16 cellular contexts compared by ENCODE assay signal in the genomic region with DNA sequence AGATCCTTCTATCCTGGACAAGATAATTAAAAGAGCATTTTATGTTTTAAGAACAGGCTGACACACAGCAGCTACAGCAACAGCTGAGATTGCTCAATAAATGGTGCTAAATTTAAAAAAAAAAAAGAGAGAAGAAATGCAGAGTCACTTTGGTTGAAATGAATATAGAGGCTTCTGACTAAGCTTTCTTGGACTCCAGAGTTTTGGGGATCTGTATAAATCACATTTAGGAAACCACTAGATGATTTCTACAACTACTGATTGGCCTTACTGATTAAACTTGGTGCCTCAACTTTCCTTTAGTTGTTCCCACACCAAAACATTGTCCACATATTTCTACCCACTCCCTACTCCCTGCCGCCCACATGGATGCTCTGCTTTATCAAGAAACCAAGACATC.
DNase-seq lines count a peak whose midpoint lies in the region; ATAC-seq, FAIRE-seq and TF ChIP-seq lines count a peak whose summit lies in the region.
"Had no signal": no experiment of that assay in that cellular context is flagged by ENCODE, and none has a peak within 500 bp of the region (broad histone marks: within the 10 kb centered on the region; RNA-seq: fewer than 3 reads in every experiment).

No MANE protein-coding gene starts in this region.

- dilution Hi-C loops in IMR-90 (cut with HindIII; ENCODE audit: low sequenced_read_pairs, unreplicated experiment), result no loop called here

- H3K56ac ChIP-seq in IMR-90 (ENCODE audit: extremely low read depth, insufficient read depth, low read length), result no peak overlapping the region

- H3K36me3 Mint-ChIP-seq in astrocyte (ENCODE audit: low read depth, unreplicated experiment), result no peaks in the 10 kb centered on the region

- no peak overlapping the region for H2AFZ ChIP-seq in IMR-90 (replicated peaks; ENCODE audit: low read length, poor library complexity)
- no peak overlapping the region for H2AFZ ChIP-seq in astrocyte (ENCODE audit: low read depth, low read length)

- intact Hi-C loops in IMR-90 (cut with micrococcal nuclease), result loop anchor here (5.0 kb wide), 1 partner anchor 52 kb away; no protein-coding TSS in a partner anchor
- intact Hi-C loops in right cardiac atrium (cut with DNase I), result no loop called here
- intact Hi-C loops in testis (cut with DNase I; ENCODE audit: low total_unique reads), result no loop called here

- no peak overlapping the region for H4K5ac ChIP-seq in IMR-90 (ENCODE audit: low read depth, low read length)

- H3K14ac ChIP-seq in IMR-90 (replicated peaks; ENCODE audit: low read depth, low read length), result no peak overlapping the region

- TF ChIP-seq EP300 in gastroesophageal sphincter (IDR thresholded peaks at IDR 0.05), result no peak

- H4K20me1 ChIP-seq in IMR-90 (ENCODE audit: insufficient read depth, low read length), result no peaks in the 10 kb centered on the region
- H4K20me1 ChIP-seq in astrocyte (ENCODE audit: insufficient read depth, low read length), result no peaks in the 10 kb centered on the region

- no peak overlapping the region for H2BK120ac ChIP-seq in IMR-90 (ENCODE audit: low read depth, low read length)

- CTCF ChIA-PET in IMR-90 (lab: Yijun Ruan, JAX), result interaction anchor here (1.0 kb wide), 1 partner anchor 348 kb away, joined by 3 read pairs; no protein-coding TSS in a partner anchor

- no peak overlapping the region for H4K91ac ChIP-seq in IMR-90 (ENCODE audit: insufficient read depth, low read depth, low read length)

- peak; percentile 21; the same call in 1 of the 2 replicates for ATAC-seq in IMR-90 (ENCODE audit: low read depth)
- peak; percentile 61 to 70 for ATAC-seq in right cardiac atrium
- ATAC-seq in thoracic aorta (ENCODE audit: insufficient number of reproducible peaks, low FRiP score, low read depth), result peak; percentile 82
- ATAC-seq in gastroesophageal sphincter, result no peak
- ATAC-seq: esophagus mucosa had no signal

- H3K36me3 ChIP-seq in IMR-90 (ENCODE audit: control insufficient read depth, insufficient read depth, low read length) (no peaks in the 10 kb centered on the region), astrocyte (ENCODE audit: insufficient read depth, low read length) (no peaks in the 10 kb centered on the region), thoracic aorta (no peaks in the 10 kb centered on the region), gastroesophageal sphincter (no peaks in the 10 kb centered on the region), testis (ENCODE audit: low read depth, missing control alignments) (no peaks in the 10 kb centered on the region)

- no peak overlapping the region for H4K8ac ChIP-seq in IMR-90 (ENCODE audit: low read depth in 2 of 2, low read length in 2 of 2)

- H3K4me3 ChIP-seq in IMR-90 (ENCODE audit: insufficient read depth, low read depth, low read length), result no peak overlapping the region
- H3K4me3 ChIP-seq in astrocyte (ENCODE audit: insufficient read depth, low read depth, low read length), result no peak overlapping the region
- no peak overlapping the region for H3K4me3 ChIP-seq in right cardiac atrium (ENCODE audit: low read length)
- no peak overlapping the region for H3K4me3 ChIP-seq in thoracic aorta
- H3K4me3 ChIP-seq in gastroesophageal sphincter, result no peak overlapping the region
- no peak overlapping the region for H3K4me3 ChIP-seq in testis

- no peak overlapping the region for H3K18ac ChIP-seq in IMR-90 (ENCODE audit: low read depth, low read length)

- peak; percentile 41 for FAIRE-seq in astrocyte (lab: Jason Lieb, UNC)
- FAIRE-seq: RCC 7860 had no signal

- no peak overlapping the region for H2BK15ac ChIP-seq in IMR-90 (ENCODE audit: low read depth, low read length)

- POLR2A ChIA-PET in IMR-90 (lab: Charles Lee; ENCODE audit: unreplicated experiment), result interaction anchor here (0.6 kb wide), 1 partner anchor 91 kb away, joined by 7 read pairs; no protein-coding TSS in a partner anchor

- H3K4me1 ChIP-seq in IMR-90 (ENCODE audit: control insufficient read depth, insufficient read depth, low read length), result no peaks in the 10 kb centered on the region
- no peaks in the 10 kb centered on the region for H3K4me1 ChIP-seq in astrocyte (ENCODE audit: insufficient read depth, low read length)
- H3K4me1 ChIP-seq in right cardiac atrium (ENCODE audit: control insufficient read depth, insufficient read depth, low read length), result no peaks in the 10 kb centered on the region
- peaks cover 15 to 23% of the 10 kb centered on the region in 2 donors for H3K4me1 ChIP-seq in thoracic aorta (ENCODE audit: control insufficient read depth in 1 of 2, low read depth in 2 of 2)
- H3K4me1 ChIP-seq in gastroesophageal sphincter, result no peaks in the 10 kb centered on the region
- no peaks in the 10 kb centered on the region for H3K4me1 ChIP-seq in testis

- TF ChIP-seq CTCF in IMR-90 (conservative IDR thresholded peaks at IDR 0.05; ENCODE audit: low read depth, low read length) (no peak), astrocyte (IDR thresholded peaks at IDR 0.05; ENCODE audit: insufficient read depth, low read depth, low read length) (no peak), thoracic aorta (IDR thresholded peaks at IDR 0.05) (no peak), gastroesophageal sphincter (IDR thresholded peaks at IDR 0.05) (no peak), testis (IDR thresholded peaks at IDR 0.05) (no peak)

- in situ Hi-C loops in IMR-90 (cut with MboI; ENCODE audit: low sequenced_read_pairs), result no loop called here

- H3K4me2 ChIP-seq in IMR-90 (ENCODE audit: low read depth, low read length) (no peak overlapping the region), astrocyte (ENCODE audit: low read length) (no peak overlapping the region)

- no peak overlapping the region for H3K4me3 Mint-ChIP-seq in astrocyte (ENCODE audit: unreplicated experiment)
- H3K4me3 Mint-ChIP-seq: naive B cell had no signal

- H3K23ac ChIP-seq in IMR-90 (ENCODE audit: low read depth, low read length), result no peak overlapping the region

- no peak overlapping the region for H2AK9ac ChIP-seq in IMR-90 (replicated peaks; ENCODE audit: low read depth, low read length, poor library complexity)

- H3K27ac Mint-ChIP-seq in astrocyte (ENCODE audit: unreplicated experiment), result no peak overlapping the region

- no peaks in the 10 kb centered on the region for H3K9me3 Mint-ChIP-seq in astrocyte (ENCODE audit: unreplicated experiment)

- H3K4me1 Mint-ChIP-seq in astrocyte (ENCODE audit: low read depth, unreplicated experiment), result peaks cover 15% of the 10 kb centered on the region
- H3K4me1 Mint-ChIP-seq: naive B cell had no signal

- H2AK5ac ChIP-seq in IMR-90 (ENCODE audit: low read depth, low read length), result no peak overlapping the region

- H3K9me3 ChIP-seq in IMR-90 (ENCODE audit: control insufficient read depth, insufficient read depth, low read length) (no peaks in the 10 kb centered on the region), astrocyte (ENCODE audit: insufficient read depth, low read depth, low read length) (no peaks in the 10 kb centered on the region), right cardiac atrium (ENCODE audit: control insufficient read depth, low read length) (no peaks in the 10 kb centered on the region), thoracic aorta (no peaks in the 10 kb centered on the region), gastroesophageal sphincter (no peaks in the 10 kb centered on the region), testis (no peaks in the 10 kb centered on the region)

- H3K79me2 ChIP-seq in astrocyte (ENCODE audit: insufficient read depth, low read length), result no peaks in the 10 kb centered on the region

- TF ChIP-seq RAD21 in IMR-90 (IDR thresholded peaks at IDR 0.05; ENCODE audit: low read length), result no peak

- H3K27me3 ChIP-seq in IMR-90 (ENCODE audit: control insufficient read depth, insufficient read depth, low read length), result no peaks in the 10 kb centered on the region
- H3K27me3 ChIP-seq in astrocyte (ENCODE audit: insufficient read depth, low read length), result no peaks in the 10 kb centered on the region
- H3K27me3 ChIP-seq in right cardiac atrium (ENCODE audit: control insufficient read depth, insufficient read depth), result no peaks in the 10 kb centered on the region
- H3K27me3 ChIP-seq in thoracic aorta (replicated peaks; ENCODE audit: insufficient read depth), result no peaks in the 10 kb centered on the region
- H3K27me3 ChIP-seq in gastroesophageal sphincter, result no peaks in the 10 kb centered on the region
- no peaks in the 10 kb centered on the region for H3K27me3 ChIP-seq in testis

- BruUV-seq in IMR-90 (replicated peaks; lab: Mats Ljungman, UMichigan), result no TSS peak

- no peaks in the 10 kb centered on the region for H3K27me3 Mint-ChIP-seq in astrocyte (ENCODE audit: low read depth, unreplicated experiment)
- H3K27me3 Mint-ChIP-seq: CD4-positive, alpha-beta memory T cell had no signal

- H2BK20ac ChIP-seq in IMR-90 (ENCODE audit: low read depth, low read length), result no peak overlapping the region

- H3K79me1 ChIP-seq in IMR-90 (ENCODE audit: low read depth in 1 of 2, low read length in 2 of 2), result no peaks in the 10 kb centered on the region

- DNase-seq in IMR-90, result peak; percentile 38
- DNase-seq in astrocyte (ENCODE audit: low read depth), result peak; percentile 63
- no peak for DNase-seq in right cardiac atrium
- DNase-seq in thoracic aorta (ENCODE audit: low spot score), result no peak
- DNase-seq in AG08396 (ENCODE audit: low spot score), result no peak
- no peak for DNase-seq in testis
- DNase-seq: activated CD8-positive, alpha-beta memory T cell treated with anti-CD3 and anti-CD28 coated beads for 24 hours; Kasumi-1; naive B cell; NCI-H187 treated with DMSO at 0.1 percent for 48 hours; NCI-H526; SW 1271 had no signal

- no peaks in the 10 kb centered on the region for H3K9me1 ChIP-seq in IMR-90 (ENCODE audit: insufficient read depth, low read length)

- H2BK5ac ChIP-seq in IMR-90 (ENCODE audit: low read depth, low read length, poor library complexity, severe bottlenecking), result no peak overlapping the region

- H3K27ac ChIP-seq in IMR-90 (ENCODE audit: insufficient read depth, low read length), result no peak overlapping the region
- no peak overlapping the region for H3K27ac ChIP-seq in astrocyte (ENCODE audit: low read depth, low read length)
- H3K27ac ChIP-seq in right cardiac atrium (ENCODE audit: low read length), result no peak overlapping the region
- H3K27ac ChIP-seq in thoracic aorta, result peak overlapping the region in 1 of 2 donors; percentile 59
- H3K27ac ChIP-seq in gastroesophageal sphincter, result no peak overlapping the region
- H3K27ac ChIP-seq in testis, result no peak overlapping the region

- no peak overlapping the region for H3K4ac ChIP-seq in IMR-90 (ENCODE audit: low read depth, low read length)

- WGBS in IMR-90 (ENCODE audit: extremely low coverage in 2 of 2, insufficient read length in 1 of 2), 2 experiments, result 86% methylated on average over 1 of the region's 1 CpG; no CpG with 5 or more reads in 1 of the 2 experiments
- 85% methylated on average over 1 of the region's 1 CpG for WGBS in right cardiac atrium
- 50 to 84% methylated on average over 1 of the region's 1 CpG for WGBS in gastroesophageal sphincter (ENCODE audit: low coverage in 1 of 2), 2 donors
- WGBS in testis, 2 donors, result 66 to 89% methylated on average over 1 of the region's 1 CpG

- no peak overlapping the region for H3K9ac ChIP-seq in IMR-90 (ENCODE audit: low read depth, low read length)
- no peak overlapping the region for H3K9ac ChIP-seq in astrocyte (ENCODE audit: low read length)

- TF ChIP-seq POLR2A in IMR-90 (IDR thresholded peaks at IDR 0.05; ENCODE audit: low read depth, low read length) (no peak), gastroesophageal sphincter (IDR thresholded peaks at IDR 0.05) (no peak), testis (IDR thresholded peaks at IDR 0.05) (no peak)

Comparison
In these comparisons a context has a peak if more than half of its experiments do, and no peak if none do; other contexts are left out.
1. DNase-seq: peak in IMR-90 (single experiment) and astrocyte (single experiment); none in right cardiac atrium (0 of 3), thoracic aorta (single experiment), AG08396 (single experiment) and testis (single experiment).